In genomic region chr7:21587139-21587773, GRCh38 we compare ENCODE assay signal across 1 cellular context.
TF ChIP-seq lines count a peak whose summit lies in the region.

No MANE protein-coding gene starts in this region.

TF ChIP-seq in K562, 482 proteins besides CTCF, POLR2A, EP300 and RAD21:
- TF ChIP-seq TFE3 (CRISPR knock-in tag; IDR thresholded peaks at IDR 0.05), result peak; percentile 79
- no peak for TF ChIP-seq HES1 (IDR thresholded peaks at IDR 0.05; ENCODE audit: low read depth)
- no peak for TF ChIP-seq FOSL1 (tag; conservative IDR thresholded peaks at IDR 0.05)
